ENCODE assay signal across 24 cellular contexts in genomic region chr13:49410006-49410405, GRCh38.
"Had no signal": no experiment of that assay in that cellular context is flagged by ENCODE, and none has a peak within 500 bp of the region (broad histone marks: within the 10 kb centered on the region; RNA-seq: fewer than 3 reads in every experiment).

No MANE protein-coding gene starts in this region.

- H3K27me3 ChIP-seq: colonic mucosa, dorsolateral prefrontal cortex, heart left ventricle, right lobe of liver, stomach, suprapubic skin, tibial nerve had no signal

- H3K4me2 ChIP-seq: smooth muscle cell had no signal

- H3K36me3 ChIP-seq: colonic mucosa, right lobe of liver, stomach, suprapubic skin had no signal

- H3K4me3 ChIP-seq: colonic mucosa, dorsolateral prefrontal cortex, heart left ventricle, right lobe of liver, smooth muscle cell, stomach, suprapubic skin, tibial nerve had no signal

- DNase-seq: activated CD8-positive, alpha-beta memory T cell treated with anti-CD3 and anti-CD28 coated beads for 24 hours; activated CD8-positive, alpha-beta memory T cell treated with anti-CD3 and anti-CD28 coated beads, Interleukin-2, amount 50 U/mL, for 4 hours; activated T-cell treated with anti-CD3 and anti-CD28 coated beads, Interleukin-2, amount 50 U/mL, for 24 hours; aorta; central memory CD4-positive, alpha-beta T cell; colonic mucosa; dorsolateral prefrontal cortex; effector memory CD8-positive, alpha-beta T cell; heart left ventricle; islet precursor cell; left cardiac atrium; midbrain; right lobe of liver; stimulated activated CD4-positive, alpha-beta T cell treated with anti-CD3 and anti-CD28 coated beads, Interleukin-15, amount 100 ng/mL, for 24 hours; stomach had no signal

- FAIRE-seq: endothelial cell of umbilical vein, urothelium cell line had no signal

- H3K9me3 ChIP-seq: colonic mucosa, right lobe of liver had no signal

- H3K27ac ChIP-seq: colonic mucosa, dorsolateral prefrontal cortex, right lobe of liver, suprapubic skin had no signal

- H3K4me1 ChIP-seq: colonic mucosa, right lobe of liver had no signal

- ATAC-seq: activated naive CD4-positive, alpha-beta T cell treated with anti-CD3 and anti-CD28 coated beads, Interleukin-2, amount 50 U/mL, for 72 hours; activated T-helper 17 cell treated with anti-CD3 and anti-CD28 coated beads, Interleukin-2, amount 50 U/mL, for 72 hours; effector memory CD8-positive, alpha-beta T cell; esophagus mucosa; heart left ventricle; left cardiac atrium; right lobe of liver; stimulated activated memory B cell treated with anti-CD40 and anti-IgM and Interleukin-4, amounts not matched to agents 10 μg/mL and 1 μg/mL and 100 μg/mL, for 72 hours had no signal
